Comparison of ENCODE assay signal across 28 cellular contexts in the genomic region with DNA sequence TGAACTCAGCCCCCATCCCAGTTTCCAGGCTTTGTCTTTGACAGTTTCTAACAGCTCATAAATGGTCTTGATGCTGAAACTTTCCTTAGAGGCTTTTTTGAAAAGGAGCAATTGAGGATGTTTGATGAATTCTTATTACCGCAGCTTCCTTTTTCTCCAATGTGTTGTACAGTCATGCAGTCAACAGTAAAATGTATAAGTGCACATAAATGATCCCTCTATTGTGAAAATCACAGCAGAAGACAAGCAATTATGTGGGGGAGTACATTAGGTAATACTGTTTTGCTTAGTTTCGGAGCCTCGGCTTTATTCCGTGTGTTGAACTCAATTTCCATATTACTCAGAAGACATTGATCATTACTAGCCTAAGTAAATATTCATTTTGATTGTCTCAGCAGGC.
"Had no signal": no experiment of that assay in that cellular context is flagged by ENCODE, and none has a peak within 500 bp of the region (broad histone marks: within the 10 kb centered on the region; RNA-seq: fewer than 3 reads in every experiment).

No MANE protein-coding gene starts in this region.

- ATAC-seq: activated CD8-positive, alpha-beta T cell treated with anti-CD3 and anti-CD28 coated beads, Interleukin-2, amount 10 ng/mL, durations not matched to agents 7 days and 5 days; PC-3 had no signal

- H3K9me3 Mint-ChIP-seq: activated naive CD4-positive, alpha-beta T cell treated with anti-CD3 and anti-CD28 coated beads, Interleukin-2, amount 50 U/mL, for 24 hours; brain had no signal

- H3K27me3 ChIP-seq: adrenal gland, MG63, Peyer's patch, SJSA1 had no signal

- H3K4me3 Mint-ChIP-seq: activated CD4-positive, alpha-beta T cell treated with anti-CD3 and anti-CD28 coated beads, Interleukin-2, amount 10 ng/mL, durations not matched to agents 24 days and 14 days; activated CD8-positive, alpha-beta T cell treated with anti-CD3 and anti-CD28 coated beads, Interleukin-2, amount 10 ng/mL, durations not matched to agents 7 days and 5 days; activated naive CD4-positive, alpha-beta T cell treated with anti-CD3 and anti-CD28 coated beads, Interleukin-2, amount 50 U/mL, for 24 hours; activated naive CD8-positive, alpha-beta T cell treated with anti-CD3 and anti-CD28 coated beads, Interleukin-2, amount 10 ng/mL, durations not matched to agents 7 days and 5 days; activated T-cell treated with anti-CD3 and anti-CD28 coated beads, Interleukin-2, amount 50 U/mL, for 24 hours; brain; T-helper 1 cell treated with Interleukin-12 subunit alpha and Interleukin-12 subunit beta and Interleukin-4 antibody, amounts not matched to agents 30 μg/mL and 1 μg/mL, for 36 hours; T-helper 2 cell treated with Interferon-gamma antibody and Interleukin-4, amounts not matched to agents 5 μg/mL and 100 μg/mL, for 36 hours had no signal

- H3K9me3 ChIP-seq: adrenal gland, MG63, Peyer's patch, SK-N-SH had no signal

- H3K36me3 ChIP-seq: adrenal gland, MG63, Peyer's patch, SJSA1 had no signal

- H3K4me3 ChIP-seq: adrenal gland, MG63, Peyer's patch, SJSA1 had no signal

- H3K27ac Mint-ChIP-seq: activated CD4-positive, alpha-beta T cell treated with anti-CD3 and anti-CD28 coated beads, Interleukin-2, amount 10 ng/mL, durations not matched to agents 24 days and 14 days; activated CD8-positive, alpha-beta T cell treated with anti-CD3 and anti-CD28 coated beads, Interleukin-2, amount 10 ng/mL, durations not matched to agents 7 days and 5 days; activated naive CD4-positive, alpha-beta T cell treated with anti-CD3 and anti-CD28 coated beads, Interleukin-2, amount 50 U/mL, for 24 hours; activated naive CD8-positive, alpha-beta T cell treated with anti-CD3 and anti-CD28 coated beads, Interleukin-2, amount 10 ng/mL, durations not matched to agents 7 days and 5 days; activated T-cell treated with anti-CD3 and anti-CD28 coated beads, Interleukin-2, amount 50 U/mL, for 24 hours; activated T-helper 2 cell treated with anti-CD3 and anti-CD28 coated beads, Interferon-gamma antibody, Interleukin-2, Interleukin-4, amounts not matched to agents 10 μg/mL and 5 μg/mL and 100 μg/mL, durations not matched to agents 14 hours and 24 hours and 36 hours; brain; T-helper 1 cell treated with Interleukin-12 subunit alpha and Interleukin-12 subunit beta and Interleukin-4 antibody, amounts not matched to agents 30 μg/mL and 1 μg/mL, for 36 hours; T-helper 2 cell treated with Interferon-gamma antibody and Interleukin-4, amounts not matched to agents 5 μg/mL and 100 μg/mL, for 36 hours had no signal

- H3K36me3 Mint-ChIP-seq: activated naive CD4-positive, alpha-beta T cell treated with anti-CD3 and anti-CD28 coated beads, Interleukin-2, amount 50 U/mL, for 24 hours; activated naive CD8-positive, alpha-beta T cell treated with anti-CD3 and anti-CD28 coated beads, Interleukin-2, amount 10 ng/mL, durations not matched to agents 7 days and 5 days; brain had no signal

- H3K27me3 Mint-ChIP-seq: activated CD4-positive, alpha-beta T cell treated with anti-CD3 and anti-CD28 coated beads, Interleukin-2, amount 10 ng/mL, durations not matched to agents 24 days and 14 days; activated naive CD4-positive, alpha-beta T cell treated with anti-CD3 and anti-CD28 coated beads, Interleukin-2, amount 50 U/mL, for 24 hours; activated naive CD8-positive, alpha-beta T cell treated with anti-CD3 and anti-CD28 coated beads, Interleukin-2, amount 10 ng/mL, durations not matched to agents 7 days and 5 days; activated T-cell treated with anti-CD3 and anti-CD28 coated beads, Interleukin-2, amount 50 U/mL, for 24 hours had no signal

- H3K27ac ChIP-seq: adrenal gland, Peyer's patch, SJSA1 had no signal

- H3K9ac ChIP-seq: SK-N-SH had no signal

- H3K4me1 ChIP-seq: adrenal gland, Peyer's patch, SJSA1 had no signal

- H3K4me2 ChIP-seq: SK-N-SH had no signal

- DNase-seq: activated CD4-positive, alpha-beta T cell treated with anti-CD3 and anti-CD28 coated beads, Interleukin-2, amount 10 ng/mL, durations not matched to agents 24 days and 14 days; activated CD4-positive, alpha-beta T cell treated with anti-CD3 and anti-CD28 coated beads, Interleukin-2, amount 50 U/mL, for 4 hours; activated CD8-positive, alpha-beta T cell treated with anti-CD3 and anti-CD28 coated beads, Interleukin-2, amount 10 ng/mL, durations not matched to agents 7 days and 5 days; activated gamma-delta T cell; activated naive CD4-positive, alpha-beta T cell treated with Interleukin-2 at 50 U/mL for 16 hours; activated naive CD8-positive, alpha-beta T cell treated with anti-CD3 and anti-CD28 coated beads, Interleukin-2, amount 10 ng/mL, durations not matched to agents 7 days and 5 days; activated T-cell treated with anti-CD3 and anti-CD28 coated beads, Interleukin-2, amount 50 U/mL, for 24 hours; adrenal gland; Kasumi-1; KG1; MG63; NCI-H1092; NCI-H1694 treated with DMSO at 0.1 percent for 48 hours; NCI-H2029; NCI-H2171 treated with DMSO at 0.1 percent for 48 hours; NCI-H510A; NCI-H526; PC-3; Peyer's patch; RPMI8226; SHP77 treated with DMSO at 0.1 percent for 48 hours; SK-N-SH had no signal

- H3K4me1 Mint-ChIP-seq: activated CD4-positive, alpha-beta T cell treated with anti-CD3 and anti-CD28 coated beads, Interleukin-2, amount 10 ng/mL, durations not matched to agents 24 days and 14 days; activated naive CD4-positive, alpha-beta T cell treated with anti-CD3 and anti-CD28 coated beads, Interleukin-2, amount 50 U/mL, for 24 hours; activated naive CD8-positive, alpha-beta T cell treated with anti-CD3 and anti-CD28 coated beads, Interleukin-2, amount 10 ng/mL, durations not matched to agents 7 days and 5 days had no signal
